Comparison of ENCODE assay signal across 8 cellular contexts in genomic region chr10:71726673-71727428, GRCh38. TPM values are rescaled to one million over a fixed set of nuclear protein-coding genes. Genes with fewer than 3 reads are reported as not detected.
DNase-seq lines count a peak whose midpoint lies in the region; ATAC-seq, FAIRE-seq and TF ChIP-seq lines count a peak whose summit lies in the region.

No MANE protein-coding gene starts in this region.

- H3K4me2 ChIP-seq in GM12878 (ENCODE audit: control insufficient read depth, insufficient read depth) = peak overlapping the region; percentile 90

- SMC1A ChIA-PET in GM12878 (lab: Charles Lee; ENCODE audit: uncharacterized antibody, unreplicated experiment) = interaction anchor here (0.6 to 5.4 kb wide), 10 partner anchors 10 to 50 kb away, joined by 3 to 33 read pairs (median 3); partner anchors contain the start of gene VSIR

- H3K27ac Mint-ChIP-seq in CD4-positive, CD25-positive, alpha-beta regulatory T cell = peak overlapping the region; percentile 98 to 100 (median 99)
- peak overlapping the region; percentile 75 to 97 (median 95) for H3K27ac Mint-ChIP-seq in IgD-negative memory B cell

- peak overlapping the region; percentile 73 for H3K9ac ChIP-seq in GM12878 (ENCODE audit: control insufficient read depth, insufficient read depth, low read length)

- DNase-seq in CD4-positive, CD25-positive, alpha-beta regulatory T cell = peak in 2 of 3 donors; percentile 67 to 89
- peak; percentile 57 for DNase-seq in GM20000 (ENCODE audit: low spot score)
- DNase-seq in GM12878 (ENCODE audit: low read depth, low spot score) = peak; percentile 69
- peak; percentile 45 for DNase-seq in stimulated activated CD4-positive, alpha-beta T cell treated with anti-CD3 and anti-CD28 coated beads, Interleukin-4, amount 100 ng/mL, for 1 hour
- no peak for DNase-seq in glomerular visceral epithelial cell (ENCODE audit: extremely low spot score)
- DNase-seq in globus pallidus (ENCODE audit: low spot score) = no peak
- no peak for DNase-seq in dedifferentiated amniotic fluid mesenchymal stem cell (ENCODE audit: extremely low spot score)

- H3K9me3 ChIP-seq in CD4-positive, CD25-positive, alpha-beta regulatory T cell (ENCODE audit: control insufficient read depth in 2 of 2, low read length in 2 of 2) = no peaks in the 10 kb centered on the region
- H3K9me3 ChIP-seq in GM12878 (replicated peaks; ENCODE audit: control insufficient read depth, insufficient read depth, low read length) = no peaks in the 10 kb centered on the region

- CTCF ChIA-PET in GM12878 (lab: Yijun Ruan, JAX) = interaction anchor here (0.5 to 5.1 kb wide), 7 partner anchors 12 to 456 kb away, joined by 3 to 40 read pairs (median 5); partner anchors contain the start of gene VSIR

- peak; percentile 49 for FAIRE-seq in GM12878 (lab: Jason Lieb, UNC)

- BruUV-seq in GM12878 (replicated peaks; lab: Mats Ljungman, UMichigan) = no TSS peak

- peak overlapping the region; percentile 12 to 78 (median 74) for H3K4me3 Mint-ChIP-seq in CD4-positive, CD25-positive, alpha-beta regulatory T cell
- peak overlapping the region; percentile 15 to 95 (median 78) for H3K4me3 Mint-ChIP-seq in IgD-negative memory B cell

- 39% methylated on average over 15 of the region's 15 CpGs for WGBS in GM12878 (ENCODE audit: insufficient coverage, insufficient replicate concordance, low lambda C conversion rate, missing lambda C conversion rate)

- RAD21 ChIA-PET in GM12878 (lab: Charles Lee; ENCODE audit: unreplicated experiment) = interaction anchor here (0.6 to 4.4 kb wide), 8 partner anchors 16 to 85 kb away, joined by 3 to 19 read pairs (median 8); partner anchors contain the start of gene VSIR

- TF ChIP-seq RAD21 in GM12878 (IDR thresholded peaks at IDR 0.05; ENCODE audit: insufficient read depth, low read depth, low read length) = no peak

- peak overlapping the region; percentile 61 for H3K4me3 ChIP-seq in CD4-positive, CD25-positive, alpha-beta regulatory T cell (ENCODE audit: low read depth, low read length)
- 0 out of 2 replicates have a peak overlapping the region, but pooled peaks have one; percentile 13 for H3K4me3 ChIP-seq in GM12878

- H3K27me3 ChIP-seq in CD4-positive, CD25-positive, alpha-beta regulatory T cell (ENCODE audit: control insufficient read depth, insufficient read depth, low read length) = no peaks in the 10 kb centered on the region
- H3K27me3 ChIP-seq in GM12878 (replicated peaks in 1 of 2; ENCODE audit: control insufficient read depth in 2 of 2, insufficient read depth in 2 of 2, low read length in 1 of 2) = no peaks in the 10 kb centered on the region

- H2AFZ ChIP-seq in GM12878 (ENCODE audit: control insufficient read depth, low read depth, low read length) = peak overlapping the region; percentile 70

- in situ Hi-C loops in GM12878 (cut with MboI) = no loop called here

- peaks cover 70% of the 10 kb centered on the region for H3K4me1 ChIP-seq in CD4-positive, CD25-positive, alpha-beta regulatory T cell (ENCODE audit: control insufficient read depth, insufficient read depth, low read length, poor library complexity, severe bottlenecking)
- peaks cover 48% of the 10 kb centered on the region for H3K4me1 ChIP-seq in GM12878 (ENCODE audit: control insufficient read depth, insufficient read depth, low read length)

- H3K27me3 Mint-ChIP-seq in CD4-positive, CD25-positive, alpha-beta regulatory T cell = no peaks in the 10 kb centered on the region
- no peaks in the 10 kb centered on the region for H3K27me3 Mint-ChIP-seq in IgD-negative memory B cell

- no peaks in the 10 kb centered on the region for H3K9me3 Mint-ChIP-seq in CD4-positive, CD25-positive, alpha-beta regulatory T cell
- no peaks in the 10 kb centered on the region for H3K9me3 Mint-ChIP-seq in IgD-negative memory B cell

- ATAC-seq in CD4-positive, CD25-positive, alpha-beta regulatory T cell (ENCODE audit: low read depth in 2 of 2) = peak; percentile 48 to 49
- ATAC-seq in GM12878 = peak; percentile 79

- intact Hi-C loops in GM12878 (cut with micrococcal nuclease; ENCODE audit: unreplicated experiment) = loop anchor here (1.0 kb wide), 3 partner anchors 21 to 85 kb away; no protein-coding TSS in a partner anchor

- H4K20me1 ChIP-seq in GM12878 (ENCODE audit: control insufficient read depth, insufficient read depth) = no peaks in the 10 kb centered on the region

- peaks cover 2% of the 10 kb centered on the region for H3K36me3 Mint-ChIP-seq in CD4-positive, CD25-positive, alpha-beta regulatory T cell
- no peaks in the 10 kb centered on the region for H3K36me3 Mint-ChIP-seq in IgD-negative memory B cell

- peaks cover 7 to 81% (median 44%) of the 10 kb centered on the region in 4 donors for H3K4me1 Mint-ChIP-seq in CD4-positive, CD25-positive, alpha-beta regulatory T cell
- peaks cover 34 to 43% (median 35%) of the 10 kb centered on the region in 3 donors for H3K4me1 Mint-ChIP-seq in IgD-negative memory B cell

- no peak for TF ChIP-seq CTCF in GM20000 (IDR thresholded peaks at IDR 0.05; ENCODE audit: extremely low read depth, missing control alignments)
- TF ChIP-seq CTCF in GM12878 (IDR thresholded peaks at IDR 0.05 in 2 of 3, conservative IDR thresholded peaks at IDR 0.05 in 1 of 3; ENCODE audit: control insufficient read depth in 2 of 3, extremely low read depth in 1 of 3, insufficient read depth in 1 of 3, low read depth in 3 of 3, low read length in 3 of 3) = no peak

- no peak for TF ChIP-seq POLR2A in GM12878 (IDR thresholded peaks at IDR 0.05; ENCODE audit: low read depth, low read length)

- POLR2A ChIA-PET in GM12878 (lab: Charles Lee) = interaction anchor here (0.8 to 1.8 kb wide), 4 partner anchors 39 to 355 kb away, joined by 3 to 7 read pairs (median 4); partner anchors contain the start of genes PSAP and VSIR

- no peaks in the 10 kb centered on the region for H3K36me3 ChIP-seq in CD4-positive, CD25-positive, alpha-beta regulatory T cell (ENCODE audit: control insufficient read depth, insufficient read depth, low read length)
- no peaks in the 10 kb centered on the region for H3K36me3 ChIP-seq in GM12878 (ENCODE audit: control insufficient read depth in 2 of 2, insufficient read depth in 2 of 2, low read length in 1 of 2)

- no peak for TF ChIP-seq EP300 in GM12878 (IDR thresholded peaks at IDR 0.05; ENCODE audit: borderline replicate concordance in 1 of 2, control insufficient read depth in 1 of 2, low read depth in 2 of 2, low read length in 2 of 2)

- H3K27ac ChIP-seq in CD4-positive, CD25-positive, alpha-beta regulatory T cell (ENCODE audit: insufficient read depth, low read length, poor library complexity, severe bottlenecking) = peak overlapping the region; percentile 85
- H3K27ac ChIP-seq in GM12878 (ENCODE audit: control insufficient read depth, insufficient read depth) = peak overlapping the region; percentile 81

- no peaks in the 10 kb centered on the region for H3K79me2 ChIP-seq in GM12878 (ENCODE audit: control insufficient read depth, insufficient read depth, low read length)

TF ChIP-seq in GM12878, 131 proteins besides CTCF, POLR2A, EP300 and RAD21 (continues in another document):
- 0 out of 2 replicates have a peak, but pooled peaks have one; percentile 24 for TF ChIP-seq TARDBP (IDR thresholded peaks at IDR 0.05; ENCODE audit: borderline replicate concordance)

RNA-seq across cellular contexts. Expression of gene C10orf105, which starts 7.3 kb away (rescaled TPM):
- 0.52 TPM for total RNA-seq in CD4-positive, CD25-positive, alpha-beta regulatory T cell
- under 1 TPM in 2 of 4 donors, not detected in 2; 0.05 to 0.20 TPM for polyA plus RNA-seq in CD4-positive, CD25-positive, alpha-beta regulatory T cell
- polyA plus RNA-seq in IgD-negative memory B cell = not detected
- total RNA-seq in GM12878 (2013; cell fraction: nucleolus; rRNA removed) = not detected in 2 replicates
- 0.11 TPM in 1 of 2 replicates, not detected in the other for total RNA-seq in GM12878 (2014; rRNA removed)
- not detected in 2 replicates for total RNA-seq in GM12878 (2014; rRNA removed; fragmentation: Illumina TruSeq; extraction: Trizol)
- 0.03 and 0.05 TPM in 2 replicates for total RNA-seq in GM12878 (2021)
- not detected for polyA plus RNA-seq in GM12878 (2011; ENCODE audit: low read depth)
- polyA plus RNA-seq in GM12878 (2011; rRNA removed) = not detected in 2 replicates
- not detected in 2 replicates for polyA plus RNA-seq in GM12878 (2011; cell fraction: cytosol; rRNA removed)
- not detected in 2 replicates for polyA plus RNA-seq in GM12878 (2011; cell fraction: nucleus; rRNA removed)
- polyA plus RNA-seq in GM12878 (2012) = 0.03 and 0.04 TPM in 2 replicates
- polyA plus RNA-seq in GM12878 (2014; fragmentation: Illumina TruSeq; extraction: Trizol) = 0.04 and 0.06 TPM in 2 replicates
- not detected for polyA plus RNA-seq in GM12878 (2014; fragmentation: Nextera tagmentation; extraction: Ambion mirVana)
- 0.06 and 0.18 TPM in 2 replicates for polyA plus RNA-seq in GM12878 (2014; rRNA removed)
- polyA plus RNA-seq in GM12878 (2016; fragmentation: Nextera tagmentation; extraction: Ambion mirVana) = not detected
- polyA minus RNA-seq in GM12878 (2011; rRNA and poly(A)+ RNA removed) = not detected in 2 replicates
- polyA minus RNA-seq in GM12878 (2011; cell fraction: cytosol; rRNA and poly(A)+ RNA removed) = not detected in 2 replicates
- not detected in 2 replicates for polyA minus RNA-seq in GM12878 (2011; cell fraction: nucleus; rRNA and poly(A)+ RNA removed)

RNA-seq across cellular contexts. Expression of gene VSIR, which starts 46.5 kb away (rescaled TPM):
- total RNA-seq in CD4-positive, CD25-positive, alpha-beta regulatory T cell = 167 TPM
- 100 to 1,000 TPM; 226 to 339 (median 294) TPM for polyA plus RNA-seq in CD4-positive, CD25-positive, alpha-beta regulatory T cell
- polyA plus RNA-seq in IgD-negative memory B cell (73.6 TPM), GM12878 (2011; rRNA removed) (0.78 and 2.4 TPM in 2 replicates), GM12878 (2014; fragmentation: Illumina TruSeq; extraction: Trizol) (0.76 and 6.3 TPM in 2 replicates), GM12878 (2014; fragmentation: Nextera tagmentation; extraction: Ambion mirVana) (under 1 TPM; 0.19 to 0.24 TPM), GM12878 (2014; rRNA removed) (8.5 and 10.4 TPM in 2 replicates), GM12878 (2016; fragmentation: Nextera tagmentation; extraction: Ambion mirVana) (1 to 10 TPM; 7.0 to 9.2 TPM)
- total RNA-seq in GM12878 (2013; cell fraction: nucleolus; rRNA removed) = 68.6 and 75.4 TPM in 2 replicates
- total RNA-seq in GM12878 (2014; rRNA removed) (8.6 and 14.7 TPM in 2 replicates), GM12878 (2014; rRNA removed; fragmentation: Illumina TruSeq; extraction: Trizol) (5.1 and 5.9 TPM in 2 replicates), GM12878 (2021) (12.1 and 12.5 TPM in 2 replicates)
- 3.6 TPM for polyA plus RNA-seq in GM12878 (2011; ENCODE audit: low read depth)
- 2.7 and 3.3 TPM in 2 replicates for polyA plus RNA-seq in GM12878 (2011; cell fraction: cytosol; rRNA removed)
- polyA plus RNA-seq in GM12878 (2011; cell fraction: nucleus; rRNA removed) = 5.1 and 6.0 TPM in 2 replicates
- 9.2 and 12.0 TPM in 2 replicates for polyA plus RNA-seq in GM12878 (2012)
- 2.6 and 5.9 TPM in 2 replicates for polyA minus RNA-seq in GM12878 (2011; rRNA and poly(A)+ RNA removed)
- 0.67 and 0.94 TPM in 2 replicates for polyA minus RNA-seq in GM12878 (2011; cell fraction: cytosol; rRNA and poly(A)+ RNA removed)
- 4.0 and 4.9 TPM in 2 replicates for polyA minus RNA-seq in GM12878 (2011; cell fraction: nucleus; rRNA and poly(A)+ RNA removed)

Comparison
In these comparisons a context has a peak if more than half of its experiments do, and no peak if none do; other contexts are left out.
1. DNase-seq: peak in CD4-positive, CD25-positive, alpha-beta regulatory T cell (2 of 3), GM20000 (single experiment), GM12878 (single experiment) and stimulated activated CD4-positive, alpha-beta T cell treated with anti-CD3 and anti-CD28 coated beads, Interleukin-4, amount 100 ng/mL, for 1 hour (single experiment); none in glomerular visceral epithelial cell (single experiment), globus pallidus (single experiment) and dedifferentiated amniotic fluid mesenchymal stem cell (single experiment).